In genomic region chr17:75814900-75815373, GRCh38 we compare ENCODE assay signal across 1 cellular context.
TF ChIP-seq lines count a peak whose summit lies in the region.

No MANE protein-coding gene starts in this region.

TF ChIP-seq in IMR-90, 13 proteins besides CTCF, POLR2A, EP300 and RAD21:
- TF ChIP-seq MAZ (IDR thresholded peaks at IDR 0.05; ENCODE audit: borderline replicate concordance, low read depth, low read length): peak; percentile 77; the same call in 1 of the 2 replicates
- TF ChIP-seq RFX5 (IDR thresholded peaks at IDR 0.05; ENCODE audit: low read depth, low read length): no peak
- TF ChIP-seq FOS (IDR thresholded peaks at IDR 0.05; ENCODE audit: low read depth, low read length): peak; percentile 48; the same call in 1 of the 2 replicates
